In genomic region chr12:108629824-108630476, GRCh38 we compare ENCODE assay signal across 9 cellular contexts. TPM values are rescaled to one million over a fixed set of nuclear protein-coding genes. Genes with fewer than 3 reads are reported as not detected.
A peak's percentile ranks its signal among the peaks of the same experiment; 100 is the strongest.
DNase-seq lines count a peak whose midpoint lies in the region; TF ChIP-seq lines count a peak whose summit lies in the region.
"Had no signal": no experiment of that assay in that cellular context is flagged by ENCODE, and none has a peak within 500 bp of the region (broad histone marks: within the 10 kb centered on the region; RNA-seq: fewer than 3 reads in every experiment).

No MANE protein-coding gene starts in this region.

- peak overlapping the region in 3 of 4 donors; percentile 32 to 64 (median 60) for H3K27ac ChIP-seq in tibial nerve
- H3K27ac ChIP-seq: ovary had no signal

- H3K4me3 Mint-ChIP-seq in brain (no peak overlapping the region), mesothelial cell of epicardium (peak overlapping the region; percentile 20)

- 47 to 61% methylated on average over 17 of the region's 17 CpGs for WGBS in tibial nerve, 2 donors

- H3K36me3 ChIP-seq in tibial nerve: no peaks in the 10 kb centered on the region
- H3K36me3 ChIP-seq: ovary had no signal

- H3K27ac Mint-ChIP-seq in brain: peak overlapping the region in 3 of 5 experiments; percentile 36 to 87 (median 80)
- peak overlapping the region; percentile 94 for H3K27ac Mint-ChIP-seq in mesothelial cell of epicardium

- no peak for TF ChIP-seq EP300 in tibial nerve (IDR thresholded peaks at IDR 0.05)

- H3K9me3 ChIP-seq in tibial nerve: no peaks in the 10 kb centered on the region
- H3K9me3 ChIP-seq: ovary had no signal

- H3K27me3 Mint-ChIP-seq in brain: no peaks in the 10 kb centered on the region
- no peaks in the 10 kb centered on the region for H3K27me3 Mint-ChIP-seq in mesothelial cell of epicardium (ENCODE audit: low read depth)

- no peak for TF ChIP-seq CTCF in brain (conservative IDR thresholded peaks at IDR 0.05)
- no peak for TF ChIP-seq CTCF in mesothelial cell of epicardium (IDR thresholded peaks at IDR 0.05; ENCODE audit: unreplicated experiment)
- TF ChIP-seq CTCF in tibial nerve (IDR thresholded peaks at IDR 0.05): no peak

- H3K4me1 Mint-ChIP-seq in brain: peaks cover 61% of the 10 kb centered on the region
- peaks cover 33% of the 10 kb centered on the region for H3K4me1 Mint-ChIP-seq in mesothelial cell of epicardium

- H3K9me3 Mint-ChIP-seq in brain: no peaks in the 10 kb centered on the region
- H3K9me3 Mint-ChIP-seq in mesothelial cell of epicardium: no peaks in the 10 kb centered on the region

- peak; percentile 69 for DNase-seq in H4 (ENCODE audit: low spot score)
- peak in 4 of 5 experiments; percentile 29 to 71 (median 52) for DNase-seq in T-helper 2 cell
- peak in 1 of 2 experiments; percentile 45 for DNase-seq in mesothelial cell of epicardium (ENCODE audit: low spot score in 2 of 2, unreplicated experiment in 2 of 2)
- no peak for DNase-seq in tibial nerve (ENCODE audit: low spot score in 2 of 2)
- no peak for DNase-seq in inferior parietal cortex (ENCODE audit: extremely low spot score)
- no peak for DNase-seq in hypothalamus (lab: John Stamatoyannopoulos, UW)
- DNase-seq in HT-29 (ENCODE audit: low spot score): no peak

- TF ChIP-seq POLR2A in tibial nerve (IDR thresholded peaks at IDR 0.05): no peak

- H3K36me3 Mint-ChIP-seq in brain: no peaks in the 10 kb centered on the region
- no peaks in the 10 kb centered on the region for H3K36me3 Mint-ChIP-seq in mesothelial cell of epicardium

- peaks cover 0 to 42% (median 34%) of the 10 kb centered on the region in 4 donors for H3K4me1 ChIP-seq in tibial nerve

- no peaks in the 10 kb centered on the region for H3K27me3 ChIP-seq in tibial nerve
- H3K27me3 ChIP-seq: ovary had no signal

- no peak overlapping the region for H3K4me3 ChIP-seq in tibial nerve
- H3K4me3 ChIP-seq: ovary had no signal

RNA-seq across cellular contexts. Expression of gene SELPLG, which starts 3.7 kb away (rescaled TPM):
- total RNA-seq in H4 (2014; rRNA removed; shearing (Covaris generic)): 2.8 and 3.4 TPM in 2 replicates
- 8.1 TPM for polyA plus RNA-seq in brain (ENCODE audit: insufficient read depth, low read depth, low replicate concordance)
- total RNA-seq in mesothelial cell of epicardium: 0.33 to 0.47 TPM in 2 of 3 replicates, not detected in the other
- total RNA-seq in tibial nerve: 10 to 100 TPM in 2 of 4 donors, 1 to 10 TPM in 2; 4.5 to 15.1 (median 9.2) TPM
- not detected in 2 replicates for total RNA-seq in HT-29 (2014; rRNA removed; shearing (Covaris generic))

RNA-seq across cellular contexts. Expression of gene TMEM119, which starts 32.1 kb away (rescaled TPM):
- 1.4 and 1.9 TPM in 2 replicates for total RNA-seq in H4 (2014; rRNA removed; shearing (Covaris generic))
- 4.6 TPM for polyA plus RNA-seq in brain (ENCODE audit: insufficient read depth, low read depth, low replicate concordance)
- total RNA-seq in mesothelial cell of epicardium (37.6 to 43.2 TPM (median 41.2 TPM) in 3 replicates), tibial nerve (10 to 100 TPM in 3 of 4 donors, 1 to 10 TPM in 1; 9.0 to 48.8 (median 42.3) TPM)
- total RNA-seq in HT-29 (2014; rRNA removed; shearing (Covaris generic)): not detected in 2 replicates

Comparison
In these comparisons a context has a peak if more than half of its experiments do, and no peak if none do; other contexts are left out.
1. DNase-seq: peak in H4 (single experiment) and T-helper 2 cell (4 of 5); none in tibial nerve (0 of 2), inferior parietal cortex (single experiment), hypothalamus (0 of 51) and HT-29 (single experiment).